In genomic region chr12:7012024-7012607, GRCh38 we compare ENCODE assay signal across 21 cellular contexts. TPM values are rescaled to one million over a fixed set of nuclear protein-coding genes. Genes with fewer than 3 reads are reported as not detected.
"Had no signal": no experiment of that assay in that cellular context is flagged by ENCODE, and none has a peak within 500 bp of the region (broad histone marks: within the 10 kb centered on the region; RNA-seq: fewer than 3 reads in every experiment).

No MANE protein-coding gene starts in this region.

- H3K36me3 ChIP-seq: uterus had no signal

- H3K36me3 Mint-ChIP-seq: activated naive CD4-positive, alpha-beta T cell treated with anti-CD3 and anti-CD28 coated beads, Interleukin-2, amount 50 U/mL, for 72 hours had no signal

- H3K9me3 ChIP-seq: testis, uterus had no signal

- H3K27ac ChIP-seq: testis, uterus, WERI-Rb-1 had no signal

- DNase-seq: activated CD4-positive, alpha-beta T cell treated with anti-CD3 and anti-CD28 coated beads, Interleukin-2, amount 10 ng/mL, durations not matched to agents 7 days and 5 days; activated CD4-positive, CD25-positive, alpha-beta regulatory T cell treated with anti-CD3 and anti-CD28 coated beads, Interleukin-2, amount 50 U/mL, for 72 hours; activated T-cell treated with anti-CD3 and anti-CD28 coated beads, Interleukin-2, amount 50 U/mL, for 1 hour; amniotic stem cell; dermis blood vessel endothelial cell; effector CD8-positive, alpha-beta T cell; erythroblast; foreskin fibroblast; hippocampal formation; kidney glomerular epithelial cell; naive thymus-derived CD4-positive, alpha-beta T cell; retina; stimulated activated CD4-positive, alpha-beta T cell treated with anti-CD3 and anti-CD28 coated beads, Interleukin-12 subunit alpha, Interleukin-12 subunit beta, amount 100 ng/mL, for 4 hours; T-cell; testis; uterus; WERI-Rb-1 had no signal

- H3K27me3 Mint-ChIP-seq: activated CD4-positive, alpha-beta T cell treated with anti-CD3 and anti-CD28 coated beads, Interleukin-2, amount 10 ng/mL, durations not matched to agents 7 days and 5 days; naive thymus-derived CD4-positive, alpha-beta T cell; stimulated activated memory B cell treated with anti-CD40 and anti-IgM and Interleukin-4, amounts not matched to agents 10 μg/mL and 1 μg/mL and 100 μg/mL, for 72 hours; T-cell had no signal

- H3K27me3 ChIP-seq: testis, uterus had no signal

- H3K4me3 ChIP-seq: testis, uterus had no signal

- H3K9me3 Mint-ChIP-seq: activated CD4-positive, alpha-beta T cell treated with anti-CD3 and anti-CD28 coated beads, Interleukin-2, amount 10 ng/mL, durations not matched to agents 7 days and 5 days; activated naive CD4-positive, alpha-beta T cell treated with anti-CD3 and anti-CD28 coated beads, Interleukin-2, amount 50 U/mL, for 72 hours; naive thymus-derived CD4-positive, alpha-beta T cell; neural crest cell; stimulated activated memory B cell treated with anti-CD40 and anti-IgM and Interleukin-4, amounts not matched to agents 10 μg/mL and 1 μg/mL and 100 μg/mL, for 72 hours; T-cell; T-helper 2 cell treated with Interferon-gamma antibody and Interleukin-4, amounts not matched to agents 5 μg/mL and 100 μg/mL, for 36 hours had no signal

- H3K4me3 Mint-ChIP-seq: activated CD4-positive, alpha-beta T cell treated with anti-CD3 and anti-CD28 coated beads, Interleukin-2, amount 10 ng/mL, durations not matched to agents 7 days and 5 days; naive thymus-derived CD4-positive, alpha-beta T cell; neural crest cell; stimulated activated memory B cell treated with anti-CD40 and anti-IgM and Interleukin-4, amounts not matched to agents 10 μg/mL and 1 μg/mL and 100 μg/mL, for 72 hours; T-cell; T-helper 2 cell treated with Interferon-gamma antibody and Interleukin-4, amounts not matched to agents 5 μg/mL and 100 μg/mL, for 36 hours had no signal

- H3K4me1 ChIP-seq: uterus had no signal

- ATAC-seq: activated naive CD4-positive, alpha-beta T cell treated with anti-CD3 and anti-CD28 coated beads, Interleukin-2, amount 50 U/mL, for 72 hours; naive thymus-derived CD4-positive, alpha-beta T cell; stimulated activated memory B cell treated with anti-CD40 and anti-IgM and Interleukin-4, amounts not matched to agents 10 μg/mL and 1 μg/mL and 100 μg/mL, for 72 hours; T-cell had no signal

- H3K27ac Mint-ChIP-seq: activated CD4-positive, alpha-beta T cell treated with anti-CD3 and anti-CD28 coated beads, Interleukin-2, amount 10 ng/mL, durations not matched to agents 7 days and 5 days; stimulated activated memory B cell treated with anti-CD40 and anti-IgM and Interleukin-4, amounts not matched to agents 10 μg/mL and 1 μg/mL and 100 μg/mL, for 72 hours; T-cell; T-helper 2 cell treated with Interferon-gamma antibody and Interleukin-4, amounts not matched to agents 5 μg/mL and 100 μg/mL, for 36 hours had no signal

RNA-seq across cellular contexts. Expression of gene C1S, which starts 48.4 kb away (rescaled TPM):
- polyA plus RNA-seq: naive thymus-derived CD4-positive, alpha-beta T cell had no signal
